30 cellular contexts compared by ENCODE assay signal in the genomic region with DNA sequence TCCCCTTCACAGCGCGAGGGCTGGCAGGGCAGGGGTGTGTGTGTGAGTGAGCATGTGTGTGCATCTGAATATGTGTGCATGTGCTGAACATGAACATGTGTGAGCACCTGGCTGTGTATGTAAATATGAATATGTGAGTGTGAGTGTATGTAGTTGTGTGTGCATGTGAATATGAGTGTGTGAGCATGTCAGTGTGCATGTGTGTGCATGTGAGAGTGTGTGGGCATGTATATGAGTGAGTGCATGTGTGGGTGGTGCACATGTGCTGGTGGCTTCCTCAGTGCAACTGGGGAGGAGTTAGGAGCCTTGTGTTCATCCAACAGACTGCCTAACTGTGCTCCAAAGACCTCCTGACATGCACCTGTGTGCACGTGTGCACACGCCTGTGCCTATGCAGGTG. TPM values are rescaled to one million over a fixed set of nuclear protein-coding genes. Genes with fewer than 3 reads are reported as not detected.
DNase-seq lines count a peak whose midpoint lies in the region; ATAC-seq, FAIRE-seq and TF ChIP-seq lines count a peak whose summit lies in the region.
"Had no signal": no experiment of that assay in that cellular context is flagged by ENCODE, and none has a peak within 500 bp of the region (broad histone marks: within the 10 kb centered on the region; RNA-seq: fewer than 3 reads in every experiment).

No MANE protein-coding gene starts in this region.

- FAIRE-seq in bronchial epithelial cell (lab: Jason Lieb, UNC), result peak; percentile 47

- H3K36me3 Mint-ChIP-seq in neural progenitor cell, result no peaks in the 10 kb centered on the region
- H3K36me3 Mint-ChIP-seq: CD8-positive, alpha-beta T cell; naive B cell; stimulated activated effector memory CD8-positive, alpha-beta T cell treated with anti-CD3 and anti-CD28 coated beads, Interleukin-12 subunit alpha, Interleukin-12 subunit beta, amount 100 ng/mL, for 72 hours had no signal

- peaks cover 10% of the 10 kb centered on the region for H3K4me1 Mint-ChIP-seq in neural progenitor cell

- H3K9me3 Mint-ChIP-seq in neural progenitor cell, result no peaks in the 10 kb centered on the region
- H3K9me3 Mint-ChIP-seq: CD8-positive, alpha-beta T cell; naive B cell; stimulated activated effector memory CD8-positive, alpha-beta T cell treated with anti-CD3 and anti-CD28 coated beads, Interleukin-12 subunit alpha, Interleukin-12 subunit beta, amount 100 ng/mL, for 72 hours had no signal

- peak overlapping the region; percentile 71 to 96 (median 86); a peak in 21 of 22 replicates for H3K4me2 ChIP-seq in BLaER1 treated with 17β-estradiol and CSF1 and Interleukin-3, amounts not matched to agents 10 nM and 100 nM
- no peak overlapping the region for H3K4me2 ChIP-seq in neural progenitor cell

- H3K4me1 ChIP-seq in BLaER1 treated with 17β-estradiol and CSF1 and Interleukin-3, amounts not matched to agents 10 nM and 100 nM, result peaks cover 17 to 82% (median 61%) of the 10 kb centered on the region in 10 experiments
- H3K4me1 ChIP-seq in neural progenitor cell, result no peaks in the 10 kb centered on the region

- H2AFZ ChIP-seq in neural progenitor cell (replicated peaks), result no peak overlapping the region

- H3K27ac ChIP-seq in BLaER1 treated with 17β-estradiol and CSF1 and Interleukin-3, amounts not matched to agents 10 nM and 100 nM, result no peak overlapping the region
- H3K27ac ChIP-seq in neural progenitor cell, result no peak overlapping the region
- H3K27ac ChIP-seq: heart right ventricle, tibial nerve, WERI-Rb-1 had no signal

- peaks cover 22 to 34% (median 31%) of the 10 kb centered on the region in 11 experiments for H3K27me3 ChIP-seq in BLaER1 treated with 17β-estradiol and CSF1 and Interleukin-3, amounts not matched to agents 10 nM and 100 nM
- H3K27me3 ChIP-seq in bronchial epithelial cell (ENCODE audit: control insufficient read depth, insufficient read depth, low read length) (peaks cover 15% of the 10 kb centered on the region), neural progenitor cell (peaks cover 41% of the 10 kb centered on the region)

- peak overlapping the region in 3 of 11 experiments; percentile 49 to 54 (median 50); a peak in 4 of 22 replicates for H3K9ac ChIP-seq in BLaER1 treated with 17β-estradiol and CSF1 and Interleukin-3, amounts not matched to agents 10 nM and 100 nM
- H3K9ac ChIP-seq in neural progenitor cell, result no peak overlapping the region

- peaks cover 32% of the 10 kb centered on the region for H3K27me3 Mint-ChIP-seq in neural progenitor cell (ENCODE audit: insufficient read depth, low read depth)

- H3K9me3 ChIP-seq in BLaER1 treated with 17β-estradiol and CSF1 and Interleukin-3, amounts not matched to agents 10 nM and 100 nM (replicated peaks in 1 of 11), result no peaks in the 10 kb centered on the region
- no peaks in the 10 kb centered on the region for H3K9me3 ChIP-seq in neural progenitor cell (ENCODE audit: low read depth)
- H3K9me3 ChIP-seq: heart right ventricle, tibial nerve had no signal

- DNase-seq in HCEC 1CT (peak; percentile 0), bronchial epithelial cell (ENCODE audit: low read depth) (no peak), neural progenitor cell (ENCODE audit: low spot score) (no peak), cortex of kidney (lab: John Stamatoyannopoulos, UW) (no peak), NCI-H1694 (lab: John Stamatoyannopoulos, UW) (no peak)
- DNase-seq in activated naive CD4-positive, alpha-beta T cell treated with anti-CD3 and anti-CD28 coated beads, Interleukin-2, amount 50 U/mL, for 16 hours, result no peak
- DNase-seq: activated CD4-positive, alpha-beta T cell treated with anti-CD3 and anti-CD28 coated beads, Interleukin-2, amount 50 U/mL, for 48 hours; activated gamma-delta T cell; CD8-positive, alpha-beta T cell; central memory CD4-positive, alpha-beta T cell; DMS 273 treated with DMSO at 0.1 percent for 48 hours; heart right ventricle; mesenchymal stem cell; naive B cell; NCI-H1694 treated with DMSO at 0.1 percent for 48 hours; NCI-H2171 treated with DMSO at 0.1 percent for 48 hours; NCI-H524; PC-3; stimulated activated CD4-positive, alpha-beta T cell treated with anti-CD3 and anti-CD28 coated beads, Interleukin-2, amount 100 ng/mL, for 48 hours; T-helper 9 cell; WERI-Rb-1 had no signal

- peaks cover 0 to 20% (median 11%) of the 10 kb centered on the region in 11 experiments; a peak in 9 of 22 replicates for H4K20me1 ChIP-seq in BLaER1 treated with 17β-estradiol and CSF1 and Interleukin-3, amounts not matched to agents 10 nM and 100 nM
- H4K20me1 ChIP-seq in neural progenitor cell (ENCODE audit: low read depth), result no peaks in the 10 kb centered on the region

- H3K4me3 ChIP-seq in BLaER1 treated with 17β-estradiol and CSF1 and Interleukin-3, amounts not matched to agents 10 nM and 100 nM, result no peak overlapping the region; a peak in 2 of 20 replicates
- H3K4me3 ChIP-seq in bronchial epithelial cell (ENCODE audit: low read depth, low read length) (no peak overlapping the region), neural progenitor cell (no peak overlapping the region)
- H3K4me3 ChIP-seq: heart right ventricle, tibial nerve had no signal

- peak overlapping the region; percentile 33 for H3K4me3 Mint-ChIP-seq in neural progenitor cell
- H3K4me3 Mint-ChIP-seq: CD8-positive, alpha-beta T cell; stimulated activated effector memory CD8-positive, alpha-beta T cell treated with anti-CD3 and anti-CD28 coated beads, Interleukin-12 subunit alpha, Interleukin-12 subunit beta, amount 100 ng/mL, for 72 hours had no signal

- H3F3A ChIP-seq in neural progenitor cell (ENCODE audit: low read depth), result no peaks in the 10 kb centered on the region

- TF ChIP-seq CTCF in bronchial epithelial cell (IDR thresholded peaks at IDR 0.05; ENCODE audit: insufficient read depth, low read length, severe bottlenecking), result no peak
- TF ChIP-seq CTCF in neural progenitor cell (IDR thresholded peaks at IDR 0.05), result no peak

- ATAC-seq in GM18868 (IDR thresholded peaks at IDR 0.05; ENCODE audit: unreplicated experiment), result no peak
- ATAC-seq: CD8-positive, alpha-beta T cell; heart right ventricle; left lobe of liver; PC-3; Right ventricle myocardium inferior had no signal

- H3K27ac Mint-ChIP-seq in neural progenitor cell, result peak overlapping the region; percentile 23
- H3K27ac Mint-ChIP-seq: CD8-positive, alpha-beta T cell; stimulated activated effector memory CD8-positive, alpha-beta T cell treated with anti-CD3 and anti-CD28 coated beads, Interleukin-12 subunit alpha, Interleukin-12 subunit beta, amount 100 ng/mL, for 72 hours had no signal

- H3K36me3 ChIP-seq in BLaER1 treated with 17β-estradiol and CSF1 and Interleukin-3, amounts not matched to agents 10 nM and 100 nM, result no peaks in the 10 kb centered on the region
- H3K36me3 ChIP-seq in bronchial epithelial cell (ENCODE audit: control insufficient read depth, insufficient read depth, low read length), result no peaks in the 10 kb centered on the region
- H3K36me3 ChIP-seq in neural progenitor cell, result no peaks in the 10 kb centered on the region
- H3K36me3 ChIP-seq: heart right ventricle, tibial nerve, WERI-Rb-1 had no signal

- H3K79me2 ChIP-seq in neural progenitor cell (ENCODE audit: low read depth), result no peaks in the 10 kb centered on the region

RNA-seq across cellular contexts. Expression of a gene that starts 1.3 kb away (rescaled TPM):
- not detected in 2 replicates for total RNA-seq in bronchial epithelial cell
- 0.09 TPM in 1 of 2 replicates, not detected in the other for total RNA-seq in neural progenitor cell (ENCODE audit: low replicate concordance)
- total RNA-seq: CD8-positive, alpha-beta T cell; epithelial cell of proximal tubule; heart right ventricle; left lobe of liver; LHCN-M2; omental fat pad; PC-3; Right ventricle myocardium inferior; tibial nerve had no signal

RNA-seq across cellular contexts. Expression of a gene that starts 18.7 kb away (rescaled TPM):
- total RNA-seq in bronchial epithelial cell, result 0.53 and 3.1 TPM in 2 replicates
- 144 and 169 TPM in 2 replicates for total RNA-seq in neural progenitor cell (ENCODE audit: low replicate concordance)

RNA-seq across cellular contexts. Expression of a gene that starts 45.6 kb away (rescaled TPM):
- total RNA-seq in bronchial epithelial cell (13.2 and 32.1 TPM in 2 replicates), neural progenitor cell (ENCODE audit: low replicate concordance) (76.8 and 78.4 TPM in 2 replicates)

RNA-seq across cellular contexts. Expression of a gene that starts 45.9 kb away (rescaled TPM):
- total RNA-seq in bronchial epithelial cell (0.79 and 2.9 TPM in 2 replicates), neural progenitor cell (ENCODE audit: low replicate concordance) (27.3 and 61.7 TPM in 2 replicates)

Comparison
In these comparisons a context has a peak if more than half of its experiments do, and no peak if none do; other contexts are left out.
1. RNA of a gene that starts 18.7 kb away (total RNA-seq): 144 to 169 TPM in neural progenitor cell; 0.53 to 3.1 TPM in bronchial epithelial cell; every median in the first group is over 10 times any median in the second.